Comparison of ENCODE assay signal across 20 cellular contexts in genomic region chr19:54937926-54938325, GRCh38. TPM values are rescaled to one million over a fixed set of nuclear protein-coding genes. Genes with fewer than 3 reads are reported as not detected.
DNase-seq lines count a peak whose midpoint lies in the region; ATAC-seq and TF ChIP-seq lines count a peak whose summit lies in the region.
"Had no signal": no experiment of that assay in that cellular context is flagged by ENCODE, and none has a peak within 500 bp of the region (broad histone marks: within the 10 kb centered on the region; RNA-seq: fewer than 3 reads in every experiment).

No MANE protein-coding gene starts in this region.

- peak overlapping the region; percentile 2 for H3K4me3 Mint-ChIP-seq in activated CD8-positive, alpha-beta T cell treated with anti-CD3 and anti-CD28 coated beads, Interleukin-2, amount 10 ng/mL, durations not matched to agents 7 days and 5 days
- H3K4me3 Mint-ChIP-seq: nephron had no signal

- no peaks in the 10 kb centered on the region for H3K9me3 ChIP-seq in DOHH2 (ENCODE audit: control insufficient read depth, insufficient read depth, low read length)
- H3K9me3 ChIP-seq: HAP-1 had no signal

- H3K4me3 ChIP-seq in DOHH2 (ENCODE audit: low read length), result peak overlapping the region; percentile 60
- H3K4me3 ChIP-seq: HAP-1 had no signal

- no peaks in the 10 kb centered on the region for H3K9me2 ChIP-seq in DOHH2 (replicated peaks; ENCODE audit: control insufficient read depth, low read length)

- H3K4me1 Mint-ChIP-seq in activated CD8-positive, alpha-beta T cell treated with anti-CD3 and anti-CD28 coated beads, Interleukin-2, amount 10 ng/mL, durations not matched to agents 7 days and 5 days (ENCODE audit: low read depth), result peaks cover 22% of the 10 kb centered on the region
- H3K4me1 Mint-ChIP-seq: nephron had no signal

- no peaks in the 10 kb centered on the region for H3K36me3 ChIP-seq in DOHH2 (ENCODE audit: control insufficient read depth, low read length)
- H3K36me3 ChIP-seq: HAP-1 had no signal

- H3K27me3 ChIP-seq in DOHH2 (ENCODE audit: control insufficient read depth, low read length), result peaks cover 4% of the 10 kb centered on the region; the same call in 1 of the 2 replicates

- peak; percentile 57 for DNase-seq in activated CD8-positive, alpha-beta T cell treated with anti-CD3 and anti-CD28 coated beads, Interleukin-2, amount 10 ng/mL, durations not matched to agents 7 days and 5 days
- DNase-seq in NCI-H1417 (lab: John Stamatoyannopoulos, UW), result no peak
- DNase-seq in NCI-H524 (lab: John Stamatoyannopoulos, UW), result no peak
- no peak for DNase-seq in NCI-H2029 treated with DMSO at 0.1 percent for 48 hours (lab: John Stamatoyannopoulos, UW)
- DNase-seq: activated CD4-positive, CD25-positive, alpha-beta regulatory T cell treated with anti-CD3 and anti-CD28 coated beads, Interleukin-2, amount 50 U/mL, for 72 hours; activated gamma-delta T cell treated with Interleukin-2 at 50 U/mL for 16 hours; KG1; left colon; NCI-H2029; NK-92 treated with Interleukin-12 subunit alpha and Interleukin-12 subunit beta, amount 100 ng/mL, for 24 hours; right cardiac atrium; SW 1271 had no signal

- POLR2A ChIA-PET in activated CD8-positive, alpha-beta T cell treated with anti-CD3 and anti-CD28 coated beads, Interleukin-2, amount 10 ng/mL, durations not matched to agents 7 days and 5 days (lab: Charles Lee), result no interaction called here

- CTCF ChIA-PET in activated CD8-positive, alpha-beta T cell treated with anti-CD3 and anti-CD28 coated beads, Interleukin-2, amount 10 ng/mL, durations not matched to agents 7 days and 5 days (lab: Charles Lee), result interaction anchor here (1.1 kb wide), 1 partner anchor 57 kb away, joined by 3 read pairs; no protein-coding TSS in a partner anchor

- peaks cover 16% of the 10 kb centered on the region for H3K27me3 Mint-ChIP-seq in activated CD8-positive, alpha-beta T cell treated with anti-CD3 and anti-CD28 coated beads, Interleukin-2, amount 10 ng/mL, durations not matched to agents 7 days and 5 days (ENCODE audit: low read depth)

- no peak for TF ChIP-seq CTCF in DOHH2 (IDR thresholded peaks at IDR 0.05; ENCODE audit: low read depth, low read length, poor library complexity, severe bottlenecking)

- H3K9me3 Mint-ChIP-seq in activated CD8-positive, alpha-beta T cell treated with anti-CD3 and anti-CD28 coated beads, Interleukin-2, amount 10 ng/mL, durations not matched to agents 7 days and 5 days (ENCODE audit: insufficient read depth), result no peaks in the 10 kb centered on the region
- H3K9me3 Mint-ChIP-seq: CD14-positive monocyte had no signal

- peaks cover 13% of the 10 kb centered on the region for H3F3A ChIP-seq in DOHH2 (ENCODE audit: control insufficient read depth, insufficient read depth)

- peaks cover 47% of the 10 kb centered on the region for H3K4me1 ChIP-seq in DOHH2 (ENCODE audit: control insufficient read depth, low read length)
- H3K4me1 ChIP-seq: HAP-1 had no signal

- peak overlapping the region; percentile 31 for H3K27ac Mint-ChIP-seq in activated CD8-positive, alpha-beta T cell treated with anti-CD3 and anti-CD28 coated beads, Interleukin-2, amount 10 ng/mL, durations not matched to agents 7 days and 5 days
- H3K27ac Mint-ChIP-seq: CD14-positive monocyte, nephron had no signal

- no peaks in the 10 kb centered on the region for H3K79me2 ChIP-seq in DOHH2 (ENCODE audit: control insufficient read depth, low read length)

- no peaks in the 10 kb centered on the region for H4K20me1 ChIP-seq in DOHH2 (ENCODE audit: control insufficient read depth, insufficient read depth, low read depth, low read length)

- peak; percentile 71 for ATAC-seq in GM18867 (IDR thresholded peaks at IDR 0.05; ENCODE audit: unreplicated experiment)
- ATAC-seq in HG03565 (IDR thresholded peaks at IDR 0.05; ENCODE audit: unreplicated experiment), result peak; percentile 56
- ATAC-seq in activated CD8-positive, alpha-beta T cell treated with anti-CD3 and anti-CD28 coated beads, Interleukin-2, amount 10 ng/mL, durations not matched to agents 7 days and 5 days, result peak; percentile 63
- ATAC-seq in GM18861 (IDR thresholded peaks at IDR 0.05; ENCODE audit: unreplicated experiment), result no peak
- ATAC-seq: left colon, right cardiac atrium had no signal

- peak overlapping the region; percentile 72 for H3K4me2 ChIP-seq in DOHH2 (ENCODE audit: low read length)

- no peaks in the 10 kb centered on the region for H3K36me3 Mint-ChIP-seq in activated CD8-positive, alpha-beta T cell treated with anti-CD3 and anti-CD28 coated beads, Interleukin-2, amount 10 ng/mL, durations not matched to agents 7 days and 5 days (ENCODE audit: low read depth)
- H3K36me3 Mint-ChIP-seq: CD14-positive monocyte had no signal

- H3K27ac ChIP-seq in DOHH2 (ENCODE audit: low read depth, low read length), result peak overlapping the region; percentile 58

RNA-seq across cellular contexts. Expression of gene NLRP7, which starts 9.4 kb away (rescaled TPM):
- not detected for total RNA-seq in activated CD8-positive, alpha-beta T cell treated with anti-CD3 and anti-CD28 coated beads, Interleukin-2, amount 10 ng/mL, durations not matched to agents 7 days and 5 days
- total RNA-seq: G401, right cardiac atrium had no signal

RNA-seq across cellular contexts. Expression of gene NLRP2, which starts 28.2 kb away (rescaled TPM):
- 10 to 100 TPM; 22.8 to 26.8 TPM for total RNA-seq in activated CD8-positive, alpha-beta T cell treated with anti-CD3 and anti-CD28 coated beads, Interleukin-2, amount 10 ng/mL, durations not matched to agents 7 days and 5 days
- total RNA-seq: G401 had no signal

RNA-seq across cellular contexts. Expression of gene NCR1, which starts 32.0 kb away (rescaled TPM):
- under 1 TPM; 0.26 to 0.47 TPM for total RNA-seq in activated CD8-positive, alpha-beta T cell treated with anti-CD3 and anti-CD28 coated beads, Interleukin-2, amount 10 ng/mL, durations not matched to agents 7 days and 5 days
- total RNA-seq: G401 had no signal
